Comparison of ENCODE assay signal across 31 cellular contexts in the genomic region with DNA sequence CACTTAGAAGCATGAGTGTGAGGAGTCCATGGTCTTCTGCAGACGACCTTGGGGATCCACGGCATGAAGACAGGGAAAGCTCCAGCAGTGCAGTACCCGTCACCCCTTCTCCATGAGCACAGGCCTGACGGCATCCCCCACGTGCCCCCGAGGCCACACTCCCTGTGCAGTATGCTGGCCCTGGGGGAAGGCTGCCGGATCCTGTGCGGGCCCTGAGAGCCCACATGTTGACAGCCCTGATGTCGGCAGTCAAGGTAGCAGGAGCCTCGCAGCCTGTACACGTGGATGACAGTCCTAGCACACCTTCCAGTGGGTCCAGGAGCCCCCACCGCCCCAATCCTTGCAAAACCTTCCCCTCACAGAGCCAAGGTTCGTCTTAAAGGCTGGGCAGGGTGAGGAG.
"Had no signal": no experiment of that assay in that cellular context is flagged by ENCODE, and none has a peak within 500 bp of the region (broad histone marks: within the 10 kb centered on the region; RNA-seq: fewer than 3 reads in every experiment).

No MANE protein-coding gene starts in this region.

- H3K27me3 Mint-ChIP-seq: progenitor cell of endocrine pancreas had no signal

- H3K36me3 Mint-ChIP-seq: immature natural killer cell; naive B cell; natural killer cell treated with Interleukin-12 subunit alpha and Interleukin-12 subunit beta and Interleukin-15 and Interleukin-18, amount 100 ng/mL, for 72 hours; type B pancreatic cell had no signal

- H3K4me3 ChIP-seq: dorsolateral prefrontal cortex, left ventricle myocardium inferior, lower lobe of right lung, mucosa of descending colon, ovary, right lobe of liver, smooth muscle cell, suprapubic skin had no signal

- DNase-seq: caudate nucleus; cerebellar nuclear complex; dorsolateral prefrontal cortex; effector CD4-positive, alpha-beta T cell; foreskin keratinocyte; hypothalamus; immature natural killer cell; islet precursor cell; kidney glomerular epithelial cell; left colon; left ventricle myocardium inferior; lower lobe of right lung; mucosa of descending colon; naive B cell; nucleus accumbens; ovary; right lobe of liver; stimulated activated CD4-positive, alpha-beta T cell treated with anti-CD3 and anti-CD28 coated beads, Interleukin-12 subunit alpha, Interleukin-12 subunit beta, amount 100 ng/mL, for 4 hours; stimulated activated CD4-positive, alpha-beta T cell treated with anti-CD3 and anti-CD28 coated beads, Interleukin-1b, Interleukin-23, amount 100 ng/mL, for 48 hours; stimulated activated CD4-positive, alpha-beta T cell treated with anti-CD3 and anti-CD28 coated beads, Interleukin-4, amount 100 ng/mL, for 1 hour; stimulated activated CD8-positive, alpha-beta memory T cell treated with anti-CD3 and anti-CD28 coated beads, Interleukin-4, amount 100 ng/mL, for 48 hours; stimulated activated naive CD4-positive, alpha-beta T cell; stimulated activated naive CD8-positive, alpha-beta T cell treated with anti-CD3 and anti-CD28 coated beads, Interleukin-15, amount 100 ng/mL, for 72 hours had no signal

- H3K36me3 ChIP-seq: left ventricle myocardium inferior, lower lobe of right lung, ovary, right lobe of liver, suprapubic skin had no signal

- H3K27ac ChIP-seq: epithelial cell of prostate, foreskin keratinocyte, left ventricle myocardium inferior, lower lobe of right lung, ovary, right lobe of liver, suprapubic skin had no signal

- H3K9me3 ChIP-seq: left ventricle myocardium inferior, lower lobe of right lung, ovary, right lobe of liver, suprapubic skin had no signal

- H3K4me3 Mint-ChIP-seq: immature natural killer cell; naive B cell; natural killer cell treated with Interleukin-12 subunit alpha and Interleukin-12 subunit beta and Interleukin-15 and Interleukin-18, amount 100 ng/mL, for 72 hours; neural crest cell; stimulated activated naive CD8-positive, alpha-beta T cell treated with anti-CD3 and anti-CD28 coated beads, Interleukin-15, amount 100 ng/mL, for 72 hours; type B pancreatic cell had no signal

- H3K4me1 ChIP-seq: foreskin keratinocyte, right lobe of liver had no signal

- H3K27me3 ChIP-seq: foreskin keratinocyte, ovary, right lobe of liver, suprapubic skin had no signal

- H3K4me2 ChIP-seq: smooth muscle cell had no signal

- H3K27ac Mint-ChIP-seq: immature natural killer cell; natural killer cell treated with Interleukin-12 subunit alpha and Interleukin-12 subunit beta and Interleukin-15 and Interleukin-18, amount 100 ng/mL, for 72 hours; progenitor cell of endocrine pancreas; stimulated activated naive CD8-positive, alpha-beta T cell treated with anti-CD3 and anti-CD28 coated beads, Interleukin-15, amount 100 ng/mL, for 72 hours; type B pancreatic cell had no signal

- H3K9me3 Mint-ChIP-seq: immature natural killer cell; natural killer cell treated with Interleukin-12 subunit alpha and Interleukin-12 subunit beta and Interleukin-15 and Interleukin-18, amount 100 ng/mL, for 72 hours; type B pancreatic cell had no signal

- ATAC-seq: esophagus mucosa; foreskin keratinocyte; left colon; lower lobe of right lung; mucosa of descending colon; natural killer cell treated with Interleukin-12 subunit alpha and Interleukin-12 subunit beta and Interleukin-15 and Interleukin-18, amount 100 ng/mL, for 72 hours; stimulated activated naive CD8-positive, alpha-beta T cell treated with anti-CD3 and anti-CD28 coated beads, Interleukin-15, amount 100 ng/mL, for 72 hours had no signal
